ENCODE assay signal across 10 cellular contexts in genomic region chr1:26360807-26361604, GRCh38. TPM values are rescaled to one million over a fixed set of nuclear protein-coding genes. Genes with fewer than 3 reads are reported as not detected.
A peak's percentile ranks its signal among the peaks of the same experiment; 100 is the strongest.
DNase-seq lines count a peak whose midpoint lies in the region; ATAC-seq and TF ChIP-seq lines count a peak whose summit lies in the region.
"Had no signal": no experiment of that assay in that cellular context is flagged by ENCODE, and none has a peak within 500 bp of the region (broad histone marks: within the 10 kb centered on the region; RNA-seq: fewer than 3 reads in every experiment).

No MANE protein-coding gene starts in this region.

- peak overlapping the region; percentile 34 for H3K4me3 ChIP-seq in right cardiac atrium (ENCODE audit: low read length)
- peak overlapping the region in 3 of 4 donors; percentile 13 to 20 (median 13) for H3K4me3 ChIP-seq in gastrocnemius medialis
- H3K4me3 ChIP-seq: A549, mucosa of descending colon had no signal

- no peak for TF ChIP-seq POLR2A in gastrocnemius medialis (IDR thresholded peaks at IDR 0.05)

- intact Hi-C loops in right cardiac atrium (cut with DNase I) (no loop called here), gastrocnemius medialis (cut with DNase I; ENCODE audit: low total_unique reads) (no loop called here)

- H3K27me3 Mint-ChIP-seq in T-helper 2 cell treated with Interferon-gamma antibody and Interleukin-4, amounts not matched to agents 5 μg/mL and 100 μg/mL, for 36 hours (ENCODE audit: low read depth): peaks cover 35% of the 10 kb centered on the region
- peaks cover 23% of the 10 kb centered on the region for H3K27me3 Mint-ChIP-seq in activated CD4-positive, alpha-beta memory T cell treated with anti-CD3 and anti-CD28 coated beads, Interleukin-2, amount 10 ng/mL, durations not matched to agents 7 days and 5 days

- POLR2A ChIA-PET in activated CD4-positive, alpha-beta memory T cell treated with anti-CD3 and anti-CD28 coated beads, Interleukin-2, amount 10 ng/mL, durations not matched to agents 7 days and 5 days (lab: Charles Lee): interaction anchor here (1.0 to 3.2 kb wide), 7 partner anchors 12 to 75 kb away, joined by 3 to 16 read pairs (median 4); partner anchors contain the start of genes CD52 and ZNF683

- no peak for TF ChIP-seq CTCF in gastrocnemius medialis (IDR thresholded peaks at IDR 0.05 in 4 of 5, conservative IDR thresholded peaks at IDR 0.05 in 1 of 5)

- H3K27ac Mint-ChIP-seq in T-helper 2 cell treated with Interferon-gamma antibody and Interleukin-4, amounts not matched to agents 5 μg/mL and 100 μg/mL, for 36 hours: peak overlapping the region; percentile 23
- no peak overlapping the region for H3K27ac Mint-ChIP-seq in activated CD4-positive, alpha-beta memory T cell treated with anti-CD3 and anti-CD28 coated beads, Interleukin-2, amount 10 ng/mL, durations not matched to agents 7 days and 5 days

- H3K27ac ChIP-seq in right cardiac atrium (ENCODE audit: low read length): no peak overlapping the region
- no peak overlapping the region for H3K27ac ChIP-seq in gastrocnemius medialis

- DNase-seq in T-helper 2 cell treated with Interferon-gamma antibody and Interleukin-4, amounts not matched to agents 5 μg/mL and 100 μg/mL, for 36 hours (ENCODE audit: low spot score): no peak
- DNase-seq in T-helper 2 cell (no peak), right cardiac atrium (no peak), gastrocnemius medialis (no peak), putamen (ENCODE audit: low spot score) (no peak), CD1c-positive myeloid dendritic cell (ENCODE audit: extremely low spot score) (no peak)
- no peak for DNase-seq in activated CD4-positive, alpha-beta memory T cell treated with anti-CD3 and anti-CD28 coated beads, Interleukin-2, amount 10 ng/mL, durations not matched to agents 7 days and 5 days

- H3K9me3 ChIP-seq in right cardiac atrium (ENCODE audit: control insufficient read depth, low read length) (no peaks in the 10 kb centered on the region), gastrocnemius medialis (no peaks in the 10 kb centered on the region)
- H3K9me3 ChIP-seq: A549, mucosa of descending colon had no signal

- CTCF ChIA-PET in activated CD4-positive, alpha-beta memory T cell treated with anti-CD3 and anti-CD28 coated beads, Interleukin-2, amount 10 ng/mL, durations not matched to agents 7 days and 5 days (lab: Charles Lee): interaction anchor here (1.1 to 8.2 kb wide), 11 partner anchors 14 to 84 kb away, joined by 3 to 67 read pairs (median 4); partner anchors contain the start of gene SH3BGRL3

- in situ Hi-C loops in gastrocnemius medialis (cut with MboI; ENCODE audit: low sequenced_read_pairs in 4 of 4): no loop called here

- no peaks in the 10 kb centered on the region for H3K36me3 Mint-ChIP-seq in T-helper 2 cell treated with Interferon-gamma antibody and Interleukin-4, amounts not matched to agents 5 μg/mL and 100 μg/mL, for 36 hours (ENCODE audit: low read depth)
- no peaks in the 10 kb centered on the region for H3K36me3 Mint-ChIP-seq in activated CD4-positive, alpha-beta memory T cell treated with anti-CD3 and anti-CD28 coated beads, Interleukin-2, amount 10 ng/mL, durations not matched to agents 7 days and 5 days (ENCODE audit: low read depth)

- peaks cover 50% of the 10 kb centered on the region for H3K4me1 Mint-ChIP-seq in T-helper 2 cell treated with Interferon-gamma antibody and Interleukin-4, amounts not matched to agents 5 μg/mL and 100 μg/mL, for 36 hours (ENCODE audit: low read depth)
- H3K4me1 Mint-ChIP-seq in activated CD4-positive, alpha-beta memory T cell treated with anti-CD3 and anti-CD28 coated beads, Interleukin-2, amount 10 ng/mL, durations not matched to agents 7 days and 5 days: peaks cover 64% of the 10 kb centered on the region

- peak overlapping the region; percentile 57 for H3K4me3 Mint-ChIP-seq in T-helper 2 cell treated with Interferon-gamma antibody and Interleukin-4, amounts not matched to agents 5 μg/mL and 100 μg/mL, for 36 hours
- peak overlapping the region; percentile 58 for H3K4me3 Mint-ChIP-seq in activated CD4-positive, alpha-beta memory T cell treated with anti-CD3 and anti-CD28 coated beads, Interleukin-2, amount 10 ng/mL, durations not matched to agents 7 days and 5 days

- H3K27me3 ChIP-seq in right cardiac atrium (ENCODE audit: control insufficient read depth, insufficient read depth) (no peaks in the 10 kb centered on the region), gastrocnemius medialis (peaks cover 35 to 47% (median 38%) of the 10 kb centered on the region in 3 donors)

- H3K4me1 ChIP-seq in right cardiac atrium (ENCODE audit: control insufficient read depth, insufficient read depth, low read length) (no peaks in the 10 kb centered on the region), gastrocnemius medialis (peaks cover 0 to 5% of the 10 kb centered on the region in 2 donors)

- 52% methylated on average over 27 of the region's 27 CpGs for WGBS in right cardiac atrium

- no peaks in the 10 kb centered on the region for H3K36me3 ChIP-seq in gastrocnemius medialis

- H3K9me3 Mint-ChIP-seq in T-helper 2 cell treated with Interferon-gamma antibody and Interleukin-4, amounts not matched to agents 5 μg/mL and 100 μg/mL, for 36 hours: no peaks in the 10 kb centered on the region
- H3K9me3 Mint-ChIP-seq in activated CD4-positive, alpha-beta memory T cell treated with anti-CD3 and anti-CD28 coated beads, Interleukin-2, amount 10 ng/mL, durations not matched to agents 7 days and 5 days: no peaks in the 10 kb centered on the region

- ATAC-seq in right cardiac atrium (no peak), gastrocnemius medialis (no peak), esophagus mucosa (no peak)
- ATAC-seq: mucosa of descending colon had no signal

RNA-seq across cellular contexts. Expression of gene CRYBG2, which starts 7.1 kb away (rescaled TPM):
- total RNA-seq in activated CD4-positive, alpha-beta memory T cell treated with anti-CD3 and anti-CD28 coated beads, Interleukin-2, amount 10 ng/mL, durations not matched to agents 7 days and 5 days: 1 to 10 TPM; 1.9 to 4.3 TPM
- total RNA-seq in right cardiac atrium (not detected), gastrocnemius medialis (not detected), esophagus mucosa (111 TPM)
- polyA plus RNA-seq in right cardiac atrium: not detected

RNA-seq across cellular contexts. Expression of gene ZNF683, which starts 11.5 kb away (rescaled TPM):
- total RNA-seq in activated CD4-positive, alpha-beta memory T cell treated with anti-CD3 and anti-CD28 coated beads, Interleukin-2, amount 10 ng/mL, durations not matched to agents 7 days and 5 days: under 1 TPM in 1 of 2 experiments, not detected in 1; 0.18 TPM
- total RNA-seq in right cardiac atrium (under 1 TPM in 1 of 4 donors, not detected in 3; 0.23 TPM), gastrocnemius medialis (not detected), esophagus mucosa (not detected)
- not detected for polyA plus RNA-seq in right cardiac atrium
- polyA plus RNA-seq: A549 had no signal

RNA-seq across cellular contexts. Expression of gene CD52, which starts 43.2 kb away (rescaled TPM):
- 1,000 to 10,000 TPM; 1,572 to 1,591 TPM for total RNA-seq in activated CD4-positive, alpha-beta memory T cell treated with anti-CD3 and anti-CD28 coated beads, Interleukin-2, amount 10 ng/mL, durations not matched to agents 7 days and 5 days
- total RNA-seq in right cardiac atrium (1 to 10 TPM; 1.8 to 5.7 (median 4.1) TPM), gastrocnemius medialis (1 to 10 TPM in 2 of 4 donors, not detected in 2; 1.4 to 2.8 TPM), esophagus mucosa (7.5 TPM)
- 4.5 TPM for polyA plus RNA-seq in right cardiac atrium
- polyA plus RNA-seq: A549 had no signal

RNA-seq across cellular contexts. Expression of gene LIN28A, which starts 49.6 kb away (rescaled TPM):
- not detected for total RNA-seq in activated CD4-positive, alpha-beta memory T cell treated with anti-CD3 and anti-CD28 coated beads, Interleukin-2, amount 10 ng/mL, durations not matched to agents 7 days and 5 days
- not detected for total RNA-seq in right cardiac atrium
- polyA plus RNA-seq in right cardiac atrium: not detected
- total RNA-seq in gastrocnemius medialis: not detected
- total RNA-seq in esophagus mucosa: not detected
- total RNA-seq: mucosa of descending colon had no signal

RNA-seq across cellular contexts. Expression of gene UBXN11, which starts 54.6 kb away (rescaled TPM):
- 10 to 100 TPM; 46.9 to 49.9 TPM for total RNA-seq in activated CD4-positive, alpha-beta memory T cell treated with anti-CD3 and anti-CD28 coated beads, Interleukin-2, amount 10 ng/mL, durations not matched to agents 7 days and 5 days
- total RNA-seq in right cardiac atrium (10 to 100 TPM; 13.7 to 18.5 (median 16.0) TPM), gastrocnemius medialis (1 to 10 TPM; 2.7 to 3.8 (median 3.4) TPM), esophagus mucosa (7.2 TPM)
- polyA plus RNA-seq in right cardiac atrium: 13.3 TPM

Comparison
In these comparisons a context has a peak if more than half of its experiments do, and no peak if none do; other contexts are left out.
1. RNA of gene CRYBG2, which starts 7.1 kb away (total RNA-seq): 111 TPM in esophagus mucosa (single experiment); 1.9 to 4.3 TPM in activated CD4-positive, alpha-beta memory T cell treated with anti-CD3 and anti-CD28 coated beads, Interleukin-2, amount 10 ng/mL, durations not matched to agents 7 days and 5 days, not detected in right cardiac atrium and not detected in gastrocnemius medialis; every median in the first group is over 10 times any median in the second.
2. RNA of gene CD52, which starts 43.2 kb away (total RNA-seq): 1,572 to 1,591 TPM in activated CD4-positive, alpha-beta memory T cell treated with anti-CD3 and anti-CD28 coated beads, Interleukin-2, amount 10 ng/mL, durations not matched to agents 7 days and 5 days; 7.5 TPM in esophagus mucosa (single experiment), 1.8 to 5.7 TPM in right cardiac atrium and 1.4 to 2.8 TPM in gastrocnemius medialis; every median in the first group is over 100 times any median in the second.